Comparison of ENCODE assay signal across 8 cellular contexts in the genomic region with DNA sequence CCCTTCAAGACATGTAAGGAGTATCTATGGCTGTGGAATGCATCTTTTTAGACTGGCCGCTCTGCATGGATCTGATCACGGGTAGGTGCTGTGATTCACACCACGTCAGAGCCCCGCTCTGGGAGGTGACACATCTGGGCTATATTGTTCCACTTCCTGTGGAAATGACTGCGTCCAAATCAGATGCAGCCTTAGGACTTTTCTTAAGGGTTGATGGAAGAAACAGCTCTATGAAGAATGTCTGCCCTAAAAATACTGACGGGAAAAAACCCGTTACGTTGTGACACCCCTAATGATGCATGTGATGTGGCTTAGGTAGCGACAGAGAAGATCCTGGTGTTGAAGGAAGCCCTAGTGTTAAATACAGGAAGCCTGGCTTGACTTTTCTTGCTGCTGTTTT. TPM values are rescaled to one million over a fixed set of nuclear protein-coding genes. Genes with fewer than 3 reads are reported as not detected.
DNase-seq lines count a peak whose midpoint lies in the region; ATAC-seq and TF ChIP-seq lines count a peak whose summit lies in the region.

No MANE protein-coding gene starts in this region.

- H3K36me3 Mint-ChIP-seq in activated T-helper 2 cell treated with anti-CD3 and anti-CD28 coated beads, Interferon-gamma antibody, Interleukin-2, Interleukin-4, amounts not matched to agents 10 μg/mL and 5 μg/mL and 100 μg/mL, durations not matched to agents 14 hours and 24 hours and 36 hours (ENCODE audit: low read depth), result peaks cover 55% of the 10 kb centered on the region
- H3K36me3 Mint-ChIP-seq in stimulated activated memory B cell treated with anti-CD40 and anti-IgM and Interleukin-4, amounts not matched to agents 10 μg/mL and 1 μg/mL and 100 μg/mL, for 72 hours, result peaks cover 25% of the 10 kb centered on the region
- no peaks in the 10 kb centered on the region for H3K36me3 Mint-ChIP-seq in Calu3 (ENCODE audit: insufficient read depth, unreplicated experiment)

- peak overlapping the region; percentile 87 for H3K27ac Mint-ChIP-seq in activated T-helper 2 cell treated with anti-CD3 and anti-CD28 coated beads, Interferon-gamma antibody, Interleukin-2, Interleukin-4, amounts not matched to agents 10 μg/mL and 5 μg/mL and 100 μg/mL, durations not matched to agents 14 hours and 24 hours and 36 hours
- H3K27ac Mint-ChIP-seq in stimulated activated memory B cell treated with anti-CD40 and anti-IgM and Interleukin-4, amounts not matched to agents 10 μg/mL and 1 μg/mL and 100 μg/mL, for 72 hours, result peak overlapping the region; percentile 70
- H3K27ac Mint-ChIP-seq in Calu3 (ENCODE audit: unreplicated experiment), result no peak overlapping the region

- no TSS peak for BruUV-seq in Calu3 (replicated peaks; lab: Mats Ljungman, UMichigan)

- CTCF ChIA-PET in Calu3 (lab: Charles Lee), result no interaction called here

- peaks cover 57% of the 10 kb centered on the region for H3K4me1 Mint-ChIP-seq in activated T-helper 2 cell treated with anti-CD3 and anti-CD28 coated beads, Interferon-gamma antibody, Interleukin-2, Interleukin-4, amounts not matched to agents 10 μg/mL and 5 μg/mL and 100 μg/mL, durations not matched to agents 14 hours and 24 hours and 36 hours (ENCODE audit: low read depth)
- H3K4me1 Mint-ChIP-seq in stimulated activated memory B cell treated with anti-CD40 and anti-IgM and Interleukin-4, amounts not matched to agents 10 μg/mL and 1 μg/mL and 100 μg/mL, for 72 hours, result peaks cover 77% of the 10 kb centered on the region
- peaks cover 9% of the 10 kb centered on the region for H3K4me1 Mint-ChIP-seq in Calu3 (ENCODE audit: low read depth, unreplicated experiment)

- no peaks in the 10 kb centered on the region for H3K9me3 Mint-ChIP-seq in activated T-helper 2 cell treated with anti-CD3 and anti-CD28 coated beads, Interferon-gamma antibody, Interleukin-2, Interleukin-4, amounts not matched to agents 10 μg/mL and 5 μg/mL and 100 μg/mL, durations not matched to agents 14 hours and 24 hours and 36 hours
- no peaks in the 10 kb centered on the region for H3K9me3 Mint-ChIP-seq in stimulated activated memory B cell treated with anti-CD40 and anti-IgM and Interleukin-4, amounts not matched to agents 10 μg/mL and 1 μg/mL and 100 μg/mL, for 72 hours
- no peaks in the 10 kb centered on the region for H3K9me3 Mint-ChIP-seq in Calu3 (ENCODE audit: low read depth, unreplicated experiment)

- intact Hi-C loops in activated T-helper 2 cell treated with anti-CD3 and anti-CD28 coated beads, Interferon-gamma antibody, Interleukin-2, Interleukin-4, amounts not matched to agents 10 μg/mL and 5 μg/mL and 100 μg/mL, durations not matched to agents 14 hours and 24 hours and 36 hours (cut with micrococcal nuclease), result loop anchor here (1.0 kb wide), 1 partner anchor 18 kb away; no protein-coding TSS in a partner anchor
- intact Hi-C loops in Calu3 (cut with micrococcal nuclease; ENCODE audit: unreplicated experiment), result no loop called here

- DNase-seq in NCI-H460 (ENCODE audit: extremely low read depth, low read depth) (peak; percentile 54), iris pigment epithelial cell (ENCODE audit: low read depth) (peak; percentile 85), NCI-H1436 (lab: John Stamatoyannopoulos, UW) (no peak), Calu3 (no peak), NCI-H1105 (lab: John Stamatoyannopoulos, UW) (no peak)
- peak; percentile 43 for DNase-seq in activated T-helper 2 cell treated with anti-CD3 and anti-CD28 coated beads, Interferon-gamma antibody, Interleukin-2, Interleukin-4, amounts not matched to agents 10 μg/mL and 5 μg/mL and 100 μg/mL, durations not matched to agents 14 hours and 24 hours and 36 hours (ENCODE audit: low spot score)

- ATAC-seq in stimulated activated memory B cell treated with anti-CD40 and anti-IgM and Interleukin-4, amounts not matched to agents 10 μg/mL and 1 μg/mL and 100 μg/mL, for 72 hours, result peak; percentile 41
- ATAC-seq in HG02759 (IDR thresholded peaks at IDR 0.05; ENCODE audit: unreplicated experiment), result no peak

- no peak overlapping the region for H3K4me3 Mint-ChIP-seq in activated T-helper 2 cell treated with anti-CD3 and anti-CD28 coated beads, Interferon-gamma antibody, Interleukin-2, Interleukin-4, amounts not matched to agents 10 μg/mL and 5 μg/mL and 100 μg/mL, durations not matched to agents 14 hours and 24 hours and 36 hours (ENCODE audit: low read depth)
- H3K4me3 Mint-ChIP-seq in stimulated activated memory B cell treated with anti-CD40 and anti-IgM and Interleukin-4, amounts not matched to agents 10 μg/mL and 1 μg/mL and 100 μg/mL, for 72 hours, result no peak overlapping the region
- H3K4me3 Mint-ChIP-seq in Calu3 (ENCODE audit: low read depth, unreplicated experiment), result no peak overlapping the region

- H3K27me3 Mint-ChIP-seq in activated T-helper 2 cell treated with anti-CD3 and anti-CD28 coated beads, Interferon-gamma antibody, Interleukin-2, Interleukin-4, amounts not matched to agents 10 μg/mL and 5 μg/mL and 100 μg/mL, durations not matched to agents 14 hours and 24 hours and 36 hours (ENCODE audit: low read depth), result no peaks in the 10 kb centered on the region
- no peaks in the 10 kb centered on the region for H3K27me3 Mint-ChIP-seq in stimulated activated memory B cell treated with anti-CD40 and anti-IgM and Interleukin-4, amounts not matched to agents 10 μg/mL and 1 μg/mL and 100 μg/mL, for 72 hours
- H3K27me3 Mint-ChIP-seq in Calu3 (ENCODE audit: unreplicated experiment), result no peaks in the 10 kb centered on the region

- no peak for TF ChIP-seq CTCF in Calu3 (IDR thresholded peaks at IDR 0.05; ENCODE audit: unreplicated experiment)

RNA-seq across cellular contexts. Expression of a gene that starts 12.2 kb away (rescaled TPM):
- 16.5 and 18.9 TPM in 2 replicates for total RNA-seq in NCI-H460 (2014; rRNA removed; shearing (Covaris generic))
- polyA plus RNA-seq in NCI-H460 (2014; cell fraction: nucleus; rRNA removed), result 27.1 and 28.0 TPM in 2 replicates
- 39.7 and 40.8 TPM in 2 replicates for total RNA-seq in activated T-helper 2 cell treated with anti-CD3 and anti-CD28 coated beads, Interferon-gamma antibody, Interleukin-2, Interleukin-4, amounts not matched to agents 10 μg/mL and 5 μg/mL and 100 μg/mL, durations not matched to agents 14 hours and 24 hours and 36 hours
- 47.5 and 49.6 TPM in 2 replicates for total RNA-seq in Calu3 (2022)

RNA-seq across cellular contexts. Expression of a gene that starts 27.1 kb away (rescaled TPM):
- 0.10 TPM in 1 of 2 replicates, not detected in the other for total RNA-seq in NCI-H460 (2014; rRNA removed; shearing (Covaris generic))
- polyA plus RNA-seq in NCI-H460 (2014; cell fraction: nucleus; rRNA removed), result not detected in 2 replicates
- not detected in 2 replicates for total RNA-seq in activated T-helper 2 cell treated with anti-CD3 and anti-CD28 coated beads, Interferon-gamma antibody, Interleukin-2, Interleukin-4, amounts not matched to agents 10 μg/mL and 5 μg/mL and 100 μg/mL, durations not matched to agents 14 hours and 24 hours and 36 hours
- not detected in 2 replicates for total RNA-seq in Calu3 (2022)

Comparison
In these comparisons a context has a peak if more than half of its experiments do, and no peak if none do; other contexts are left out.
1. DNase-seq: peak in NCI-H460 (single experiment), activated T-helper 2 cell treated with anti-CD3 and anti-CD28 coated beads, Interferon-gamma antibody, Interleukin-2, Interleukin-4, amounts not matched to agents 10 μg/mL and 5 μg/mL and 100 μg/mL, durations not matched to agents 14 hours and 24 hours and 36 hours (single experiment) and iris pigment epithelial cell (single experiment); none in NCI-H1436 (single experiment), Calu3 (single experiment) and NCI-H1105 (single experiment).